4 cellular contexts compared by ENCODE assay signal in genomic region chr11:93879114-93879513, GRCh38. TPM values are rescaled to one million over a fixed set of nuclear protein-coding genes. Genes with fewer than 3 reads are reported as not detected.
"Had no signal": no experiment of that assay in that cellular context is flagged by ENCODE, and none has a peak within 500 bp of the region (broad histone marks: within the 10 kb centered on the region; RNA-seq: fewer than 3 reads in every experiment).

No MANE protein-coding gene starts in this region.

RNA-seq across cellular contexts. Expression of gene VSTM5, which starts 28.7 kb away (rescaled TPM):
- total RNA-seq: LHCN-M2, M059J, MCF 10A, NCI-H460 had no signal
